12 cellular contexts compared by ENCODE assay signal in the genomic region with DNA sequence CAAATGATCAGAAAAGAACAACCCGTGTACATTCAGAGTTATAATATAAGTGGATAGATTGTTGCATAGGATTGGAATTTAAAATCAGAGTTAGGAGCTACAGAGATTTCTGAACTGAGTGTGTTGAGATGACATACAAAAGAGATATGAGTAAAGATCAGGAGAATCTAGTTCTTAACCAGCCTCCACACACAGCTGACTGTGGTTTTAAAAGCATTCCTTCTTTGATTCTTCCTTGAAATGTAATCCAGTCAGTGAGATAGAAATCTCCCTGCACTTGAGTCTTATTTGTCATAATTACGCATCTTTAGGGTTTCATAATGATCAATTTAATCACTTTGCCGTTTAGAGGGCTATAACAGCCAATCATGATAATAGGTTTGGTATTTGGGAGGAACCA.
DNase-seq lines count a peak whose midpoint lies in the region; TF ChIP-seq lines count a peak whose summit lies in the region.
"Had no signal": no experiment of that assay in that cellular context is flagged by ENCODE, and none has a peak within 500 bp of the region (broad histone marks: within the 10 kb centered on the region; RNA-seq: fewer than 3 reads in every experiment).

No MANE protein-coding gene starts in this region.

- no peak overlapping the region for H3K4ac ChIP-seq in neuronal stem cell (ENCODE audit: low read length)

- 0 out of 2 replicates have a peak overlapping the region, but pooled peaks have one; percentile 16 for H3K4me3 ChIP-seq in GM23248
- no peak overlapping the region for H3K4me3 ChIP-seq in SK-N-MC
- H3K4me3 ChIP-seq in fibroblast of villous mesenchyme (ENCODE audit: low read depth, low read length), result no peak overlapping the region
- H3K4me3 ChIP-seq in neuronal stem cell (ENCODE audit: low read length in 2 of 2), result no peak overlapping the region
- no peak overlapping the region for H3K4me3 ChIP-seq in CD8-positive, alpha-beta memory T cell (ENCODE audit: low read length)
- H3K4me3 ChIP-seq: mucosa of descending colon had no signal

- no peaks in the 10 kb centered on the region for H3K9me2 ChIP-seq in GM23248 (ENCODE audit: insufficient read depth)

- H2BK12ac ChIP-seq in neuronal stem cell (ENCODE audit: low read length), result no peak overlapping the region

- no peaks in the 10 kb centered on the region for H3K9me3 Mint-ChIP-seq in CD8-positive, alpha-beta memory T cell
- H3K9me3 Mint-ChIP-seq: activated T-helper 1 cell treated with anti-CD3 and anti-CD28 coated beads, Interleukin-12 subunit alpha, Interleukin-12 subunit beta, Interleukin-2, Interleukin-4 antibody, amounts not matched to agents 30 ng/mL and 10 ng/mL and 1 ng/mL, durations not matched to agents 14 hours and 24 hours and 36 hours had no signal

- no peak overlapping the region for H2BK5ac ChIP-seq in neuronal stem cell (ENCODE audit: low read length)

- H2AK5ac ChIP-seq in neuronal stem cell (ENCODE audit: low read depth, low read length), result no peak overlapping the region

- no peaks in the 10 kb centered on the region for H3K4me1 Mint-ChIP-seq in CD8-positive, alpha-beta memory T cell

- H3K36me3 Mint-ChIP-seq in CD8-positive, alpha-beta memory T cell, result no peaks in the 10 kb centered on the region

- peaks cover 24% of the 10 kb centered on the region for H3F3A ChIP-seq in GM23248 (ENCODE audit: insufficient read depth)

- H3K27ac ChIP-seq in GM23248 (peak overlapping the region; percentile 43), SK-N-MC (peak overlapping the region; percentile 78; the same call in 1 of the 2 replicates), neuronal stem cell (replicated peaks; ENCODE audit: low read length) (no peak overlapping the region)
- H3K27ac ChIP-seq in CD8-positive, alpha-beta memory T cell (ENCODE audit: low read depth, low read length), result no peak overlapping the region
- H3K27ac ChIP-seq: HL-60 had no signal

- H2BK120ac ChIP-seq in neuronal stem cell (ENCODE audit: low read depth, low read length), result no peak overlapping the region

- H3K27me3 ChIP-seq in GM23248 (replicated peaks; ENCODE audit: insufficient read depth), result no peaks in the 10 kb centered on the region
- H3K27me3 ChIP-seq in neuronal stem cell (ENCODE audit: control insufficient read depth in 3 of 3, insufficient read depth in 3 of 3, low read depth in 1 of 3, low read length in 3 of 3), result no peaks in the 10 kb centered on the region
- no peaks in the 10 kb centered on the region for H3K27me3 ChIP-seq in CD8-positive, alpha-beta memory T cell (ENCODE audit: insufficient read depth, low read length, poor library complexity, severe bottlenecking)

- H3K4me2 ChIP-seq in GM23248 (ENCODE audit: unreplicated experiment) (peak overlapping the region; percentile 45), neuronal stem cell (ENCODE audit: insufficient read depth, low read length, poor library complexity, severe bottlenecking) (no peak overlapping the region)

- POLR2A ChIA-PET in CD8-positive, alpha-beta memory T cell (lab: Charles Lee), result no interaction called here

- H3K36me3 ChIP-seq in GM23248 (ENCODE audit: low read depth), result no peaks in the 10 kb centered on the region
- H3K36me3 ChIP-seq in SK-N-MC (ENCODE audit: insufficient read depth, low read length), result peaks cover 13% of the 10 kb centered on the region; the same call in 1 of the 2 replicates
- H3K36me3 ChIP-seq in neuronal stem cell (replicated peaks in 1 of 2; ENCODE audit: control insufficient read depth in 2 of 2, insufficient read depth in 2 of 2, low read length in 2 of 2), result no peaks in the 10 kb centered on the region
- no peaks in the 10 kb centered on the region for H3K36me3 ChIP-seq in CD8-positive, alpha-beta memory T cell (ENCODE audit: insufficient read depth, low read length)

- no peaks in the 10 kb centered on the region for H3K27me3 Mint-ChIP-seq in CD8-positive, alpha-beta memory T cell

- 7 to 10% methylated on average over 3 of the region's 3 CpGs for WGBS in GM23248 (ENCODE audit: low coverage in 1 of 2, low lambda C conversion rate in 2 of 2, missing lambda C conversion rate in 2 of 2), 2 experiments
- WGBS in neuronal stem cell (ENCODE audit: extremely low coverage in 2 of 2, insufficient read length in 2 of 2, insufficient replicate concordance in 1 of 2), 2 donors, result no CpG with 5 or more reads among the region's 3 CpGs

- in situ Hi-C loops in GM23248 (cut with MboI), result no loop called here

- H3K27ac Mint-ChIP-seq in CD8-positive, alpha-beta memory T cell, result no peak overlapping the region
- H3K27ac Mint-ChIP-seq: activated T-helper 1 cell treated with anti-CD3 and anti-CD28 coated beads, Interleukin-12 subunit alpha, Interleukin-12 subunit beta, Interleukin-2, Interleukin-4 antibody, amounts not matched to agents 30 ng/mL and 10 ng/mL and 1 ng/mL, durations not matched to agents 14 hours and 24 hours and 36 hours had no signal

- H3K18ac ChIP-seq in neuronal stem cell (ENCODE audit: low read length), result no peak overlapping the region

- H3K9ac ChIP-seq in GM23248, result no peak overlapping the region
- H3K9ac ChIP-seq in SK-N-MC (ENCODE audit: insufficient read length), result no peak overlapping the region
- no peak overlapping the region for H3K9ac ChIP-seq in neuronal stem cell (ENCODE audit: low read depth, low read length, poor library complexity)

- H3K79me1 ChIP-seq in neuronal stem cell (ENCODE audit: low read depth, low read length), result no peaks in the 10 kb centered on the region

- peaks cover 21% of the 10 kb centered on the region for H3K4me1 ChIP-seq in GM23248 (ENCODE audit: insufficient read depth)
- peaks cover 0 to 1% of the 10 kb centered on the region in 2 donors for H3K4me1 ChIP-seq in neuronal stem cell (ENCODE audit: control insufficient read depth in 2 of 2, insufficient read depth in 1 of 2, low read depth in 1 of 2, low read length in 2 of 2)
- H3K4me1 ChIP-seq in CD8-positive, alpha-beta memory T cell (ENCODE audit: insufficient read depth, low read length), result no peaks in the 10 kb centered on the region

- H3K4me3 Mint-ChIP-seq in CD8-positive, alpha-beta memory T cell, result no peak overlapping the region
- H3K4me3 Mint-ChIP-seq: activated T-helper 1 cell treated with anti-CD3 and anti-CD28 coated beads, Interleukin-12 subunit alpha, Interleukin-12 subunit beta, Interleukin-2, Interleukin-4 antibody, amounts not matched to agents 30 ng/mL and 10 ng/mL and 1 ng/mL, durations not matched to agents 14 hours and 24 hours and 36 hours had no signal

- no peak overlapping the region for H3K14ac ChIP-seq in neuronal stem cell (ENCODE audit: low read length)

- H2AFZ ChIP-seq in GM23248 (no peak overlapping the region), neuronal stem cell (ENCODE audit: low read length) (no peak overlapping the region)

- no peak overlapping the region for H4K8ac ChIP-seq in neuronal stem cell (ENCODE audit: low read depth, low read length)

- DNase-seq in A172 (ENCODE audit: low spot score), result peak; percentile 61
- peak; percentile 85 for DNase-seq in GM23248
- DNase-seq in SK-N-MC (ENCODE audit: low read depth, low spot score), result no peak
- DNase-seq in fibroblast of villous mesenchyme (ENCODE audit: low read depth), result peak; percentile 59
- DNase-seq in cortex of kidney (lab: John Stamatoyannopoulos, UW), result no peak
- DNase-seq in neuronal stem cell (ENCODE audit: low spot score), result no peak
- DNase-seq in CD8-positive, alpha-beta memory T cell, result no peak
- DNase-seq in NOMO-1 treated with DMSO at 0.1 percent for 48 hours (lab: John Stamatoyannopoulos, UW; ENCODE audit: unreplicated experiment), result no peak
- DNase-seq: mucosa of descending colon, NCI-H2081 had no signal

- no peak overlapping the region for H4K91ac ChIP-seq in neuronal stem cell (ENCODE audit: low read depth, low read length, poor library complexity)

- no peak for TF ChIP-seq CTCF in fibroblast of villous mesenchyme (IDR thresholded peaks at IDR 0.05; ENCODE audit: insufficient read depth, low read depth, low read length)

- no peaks in the 10 kb centered on the region for H4K20me1 ChIP-seq in GM23248 (ENCODE audit: insufficient read depth)

- H3K23ac ChIP-seq in neuronal stem cell (ENCODE audit: low read depth, low read length, poor library complexity), result no peak overlapping the region

- H3K79me2 ChIP-seq in GM23248 (ENCODE audit: insufficient read depth), result no peaks in the 10 kb centered on the region

- H3K9me3 ChIP-seq in GM23248 (ENCODE audit: low read depth) (no peaks in the 10 kb centered on the region), SK-N-MC (ENCODE audit: low read depth, low read length) (no peaks in the 10 kb centered on the region; the same call in 1 of the 2 replicates), neuronal stem cell (replicated peaks in 1 of 2; ENCODE audit: control insufficient read depth in 2 of 2, insufficient read depth in 1 of 2, low read depth in 1 of 2, low read length in 2 of 2) (no peaks in the 10 kb centered on the region)
- no peaks in the 10 kb centered on the region for H3K9me3 ChIP-seq in CD8-positive, alpha-beta memory T cell (ENCODE audit: low read length)
- H3K9me3 ChIP-seq: mucosa of descending colon had no signal

- H2BK15ac ChIP-seq in neuronal stem cell (ENCODE audit: low read length), result no peak overlapping the region

- CTCF ChIA-PET in CD8-positive, alpha-beta memory T cell (lab: Charles Lee), result no interaction called here

Comparison
In these comparisons a context has a peak if more than half of its experiments do, and no peak if none do; other contexts are left out.
1. DNase-seq: peak in A172 (single experiment), GM23248 (single experiment) and fibroblast of villous mesenchyme (single experiment); none in SK-N-MC (single experiment), cortex of kidney (single experiment), neuronal stem cell (single experiment), CD8-positive, alpha-beta memory T cell (0 of 5) and NOMO-1 treated with DMSO at 0.1 percent for 48 hours (single experiment).
2. H3K27ac ChIP-seq: peak in GM23248 (single experiment) and SK-N-MC (single experiment); none in neuronal stem cell (single experiment) and CD8-positive, alpha-beta memory T cell (single experiment).